24 cellular contexts compared by ENCODE assay signal in the genomic region with DNA sequence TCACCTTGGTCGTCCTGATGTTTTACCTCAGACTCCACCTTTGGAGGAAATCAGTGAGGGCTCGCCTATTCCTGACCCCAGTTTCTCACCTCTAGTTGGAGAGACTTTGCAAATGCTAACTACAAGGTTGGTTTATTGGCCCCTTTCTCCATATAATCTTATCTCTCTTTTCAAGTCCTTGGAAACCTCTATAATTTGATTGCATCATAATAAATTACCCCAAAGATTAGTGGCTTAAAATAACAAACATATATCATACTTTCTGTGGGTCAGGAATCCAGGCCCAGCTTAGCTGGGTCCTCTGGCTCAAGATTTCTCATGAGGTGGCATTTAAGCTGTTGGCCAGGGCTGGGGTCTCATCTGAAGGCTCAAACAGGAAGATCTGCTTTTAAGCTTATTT. TPM values are rescaled to one million over a fixed set of nuclear protein-coding genes. Genes with fewer than 3 reads are reported as not detected.
DNase-seq lines count a peak whose midpoint lies in the region; ATAC-seq, FAIRE-seq and TF ChIP-seq lines count a peak whose summit lies in the region.
"Had no signal": no experiment of that assay in that cellular context is flagged by ENCODE, and none has a peak within 500 bp of the region (broad histone marks: within the 10 kb centered on the region; RNA-seq: fewer than 3 reads in every experiment).

No MANE protein-coding gene starts in this region.

- no peak overlapping the region for H3K4me3 ChIP-seq in HepG2 (replicated peaks in 1 of 3; ENCODE audit: insufficient read depth in 1 of 3, low read depth in 2 of 3, low read length in 3 of 3)
- no peak overlapping the region for H3K4me3 ChIP-seq in right lobe of liver
- H3K4me3 ChIP-seq: BLaER1, PC-9 had no signal

- no peak for FAIRE-seq in HepG2 (lab: Jason Lieb, UNC)

- H3K36me3 ChIP-seq in HepG2 (replicated peaks in 1 of 2; ENCODE audit: control insufficient read depth in 1 of 2, insufficient read depth in 2 of 2, low read length in 2 of 2) (peaks cover 40 to 89% of the 10 kb centered on the region in 2 experiments), right lobe of liver (peaks cover 6 to 95% (median 48%) of the 10 kb centered on the region in 4 donors)

- H3K9me3 ChIP-seq in HepG2 (ENCODE audit: low read length) = no peaks in the 10 kb centered on the region
- no peaks in the 10 kb centered on the region for H3K9me3 ChIP-seq in right lobe of liver
- H3K9me3 ChIP-seq: BLaER1 had no signal

- H3K4me1 Mint-ChIP-seq in activated CD4-positive, alpha-beta T cell treated with anti-CD3 and anti-CD28 coated beads for 36 hours = peaks cover 3% of the 10 kb centered on the region
- H3K4me1 Mint-ChIP-seq in endothelial cell (ENCODE audit: unreplicated experiment) = no peaks in the 10 kb centered on the region
- H3K4me1 Mint-ChIP-seq in stimulated activated naive B cell treated with anti-CD40 and anti-IgM and Interleukin-4, amounts not matched to agents 10 μg/mL and 1 μg/mL and 100 μg/mL, for 72 hours = peaks cover 8 to 11% of the 10 kb centered on the region in 2 donors

- no peak for DNase-seq in activated CD4-positive, alpha-beta T cell treated with anti-CD3 and anti-CD28 coated beads for 36 hours
- DNase-seq in activated CD4-positive, alpha-beta T cell treated with anti-CD3 and anti-CD28 coated beads, Interleukin-2, amount 50 U/mL, for 4 hours = no peak
- DNase-seq in HepG2 (ENCODE audit: low spot score) (no peak), right lobe of liver (no peak), endothelial cell (ENCODE audit: low spot score) (no peak), DMS153 (lab: John Stamatoyannopoulos, UW) (no peak), NCI-H2227 treated with DMSO at 0.1 percent for 48 hours (lab: John Stamatoyannopoulos, UW) (no peak)
- no peak for DNase-seq in stimulated activated naive B cell treated with anti-CD40 and anti-IgM and Interleukin-4, amounts not matched to agents 10 μg/mL and 1 μg/mL and 100 μg/mL, for 72 hours
- DNase-seq: ACHN; CD4-positive, alpha-beta T cell; COR-L47; DMS79 treated with DMSO at 0.1 percent for 48 hours; H7; KBM-7; MM.1S; NCI-H1048; NCI-H1436; NCI-H187 treated with DMSO at 0.1 percent for 48 hours; NCI-H2107; NCI-H748 treated with DMSO at 0.1 percent for 48 hours; PC-9; RPMI8226 had no signal

- no peak for TF ChIP-seq RAD21 in HepG2 (CRISPR knock-in tag; IDR thresholded peaks at IDR 0.05)

- POLR2A ChIA-PET in activated CD4-positive, alpha-beta T cell treated with anti-CD3 and anti-CD28 coated beads for 36 hours (lab: Charles Lee) = no interaction called here
- POLR2A ChIA-PET in HepG2 (lab: Yijun Ruan, JAX) = no interaction called here

- BruUV-seq in HepG2 (replicated peaks; lab: Mats Ljungman, UMichigan) = no TSS peak

- in situ Hi-C loops in HepG2 (cut with HindIII; ENCODE audit: extremely low pct_ligation_motif_present, low pct_unique_long_range_greater_than_20kb) = no loop called here

- H2AFZ ChIP-seq in HepG2 (ENCODE audit: low read length) = no peak overlapping the region
- H2AFZ ChIP-seq: PC-9 had no signal

- H3K9ac ChIP-seq in HepG2 (ENCODE audit: insufficient read depth, low read depth, low read length) = no peak overlapping the region
- H3K9ac ChIP-seq: BLaER1 had no signal

- no peak for TF ChIP-seq EP300 in HepG2 (IDR thresholded peaks at IDR 0.05; ENCODE audit: low read depth in 2 of 2, low read length in 2 of 2)
- no peak for TF ChIP-seq EP300 in HepG2 (CRISPR knock-in tag; IDR thresholded peaks at IDR 0.05; ENCODE audit: borderline replicate concordance)

- no peak overlapping the region for H3K27ac ChIP-seq in HepG2 (ENCODE audit: extremely low read length, insufficient read depth, low read length)
- H3K27ac ChIP-seq in right lobe of liver = no peak overlapping the region
- H3K27ac ChIP-seq: 22Rv1, BLaER1, PC-9 had no signal

- intact Hi-C loops in activated CD4-positive, alpha-beta T cell treated with anti-CD3 and anti-CD28 coated beads for 36 hours (cut with DNase I, micrococcal nuclease) = no loop called here
- intact Hi-C loops in HepG2 (cut with micrococcal nuclease; ENCODE audit: unreplicated experiment) = no loop called here
- intact Hi-C loops in right lobe of liver (cut with DNase I) = no loop called here

- WGBS in HepG2 (ENCODE audit: low lambda C conversion rate) = 94% methylated on average over 2 of the region's 2 CpGs
- WGBS in right lobe of liver (ENCODE audit: insufficient coverage, low coverage, low lambda C conversion rate, missing lambda C conversion rate) = 100% methylated on average over 2 of the region's 2 CpGs

- no peaks in the 10 kb centered on the region for H3K4me1 ChIP-seq in HepG2 (ENCODE audit: insufficient read depth, low read length)
- no peaks in the 10 kb centered on the region for H3K4me1 ChIP-seq in right lobe of liver

- no peak for ATAC-seq in activated CD4-positive, alpha-beta T cell treated with anti-CD3 and anti-CD28 coated beads for 36 hours
- ATAC-seq in HepG2 = no peak
- no peak for ATAC-seq in right lobe of liver
- no peak for ATAC-seq in stimulated activated naive B cell treated with anti-CD40 and anti-IgM and Interleukin-4, amounts not matched to agents 10 μg/mL and 1 μg/mL and 100 μg/mL, for 72 hours (replicated peaks)

- H3K4me2 ChIP-seq in HepG2 (ENCODE audit: low read depth, low read length) = no peak overlapping the region
- H3K4me2 ChIP-seq: BLaER1, PC-9 had no signal

- peak overlapping the region; percentile 38 for H3K27ac Mint-ChIP-seq in activated CD4-positive, alpha-beta T cell treated with anti-CD3 and anti-CD28 coated beads for 36 hours
- H3K27ac Mint-ChIP-seq in endothelial cell (ENCODE audit: unreplicated experiment) = peak overlapping the region; percentile 37
- peak overlapping the region; percentile 3 for H3K27ac Mint-ChIP-seq in stimulated activated naive B cell treated with anti-CD40 and anti-IgM and Interleukin-4, amounts not matched to agents 10 μg/mL and 1 μg/mL and 100 μg/mL, for 72 hours
- H3K27ac Mint-ChIP-seq: CD4-positive, alpha-beta T cell had no signal

- no peaks in the 10 kb centered on the region for H3K79me2 ChIP-seq in HepG2 (ENCODE audit: insufficient read depth, low read length)

- H4K20me1 ChIP-seq in HepG2 (ENCODE audit: insufficient read depth, low read length) = no peaks in the 10 kb centered on the region

- CTCF ChIA-PET in activated CD4-positive, alpha-beta T cell treated with anti-CD3 and anti-CD28 coated beads for 36 hours (lab: Charles Lee) = interaction anchor here (0.6 to 1.6 kb wide), 2 partner anchors 10 to 165 kb away, joined by 3 to 16 read pairs; no protein-coding TSS in a partner anchor
- CTCF ChIA-PET in HepG2 (lab: Yijun Ruan, JAX; ENCODE audit: low intra/inter-chr PET ratio, low total read pairs) = no interaction called here

- peaks cover 66% of the 10 kb centered on the region for H3K36me3 Mint-ChIP-seq in activated CD4-positive, alpha-beta T cell treated with anti-CD3 and anti-CD28 coated beads for 36 hours (ENCODE audit: low read depth)
- peaks cover 55% of the 10 kb centered on the region for H3K36me3 Mint-ChIP-seq in endothelial cell (ENCODE audit: low read depth, unreplicated experiment)
- peaks cover 58 to 59% of the 10 kb centered on the region in 2 donors for H3K36me3 Mint-ChIP-seq in stimulated activated naive B cell treated with anti-CD40 and anti-IgM and Interleukin-4, amounts not matched to agents 10 μg/mL and 1 μg/mL and 100 μg/mL, for 72 hours

- TF ChIP-seq POLR2A in HepG2 (IDR thresholded peaks at IDR 0.05; ENCODE audit: insufficient read depth in 1 of 2, low read depth in 2 of 2, low read length in 2 of 2) (no peak), right lobe of liver (IDR thresholded peaks at IDR 0.05) (no peak)

- H3K4me3 Mint-ChIP-seq in activated CD4-positive, alpha-beta T cell treated with anti-CD3 and anti-CD28 coated beads for 36 hours = no peak overlapping the region
- H3K4me3 Mint-ChIP-seq in endothelial cell (ENCODE audit: unreplicated experiment) = peak overlapping the region; percentile 47
- H3K4me3 Mint-ChIP-seq in stimulated activated naive B cell treated with anti-CD40 and anti-IgM and Interleukin-4, amounts not matched to agents 10 μg/mL and 1 μg/mL and 100 μg/mL, for 72 hours = no peak overlapping the region
- H3K4me3 Mint-ChIP-seq: CD4-positive, alpha-beta T cell had no signal

- H3K27me3 Mint-ChIP-seq in activated CD4-positive, alpha-beta T cell treated with anti-CD3 and anti-CD28 coated beads for 36 hours = no peaks in the 10 kb centered on the region
- H3K27me3 Mint-ChIP-seq in endothelial cell (ENCODE audit: unreplicated experiment) = peaks cover 4% of the 10 kb centered on the region
- no peaks in the 10 kb centered on the region for H3K27me3 Mint-ChIP-seq in stimulated activated naive B cell treated with anti-CD40 and anti-IgM and Interleukin-4, amounts not matched to agents 10 μg/mL and 1 μg/mL and 100 μg/mL, for 72 hours
- H3K27me3 Mint-ChIP-seq: CD4-positive, alpha-beta T cell had no signal

- TF ChIP-seq CTCF in HepG2 (CRISPR knock-in tag; IDR thresholded peaks at IDR 0.05) (no peak), right lobe of liver (IDR thresholded peaks at IDR 0.05) (no peak), endothelial cell (IDR thresholded peaks at IDR 0.05; ENCODE audit: unreplicated experiment) (no peak)

- H3K27me3 ChIP-seq in HepG2 (ENCODE audit: control insufficient read depth in 1 of 2, insufficient read depth in 2 of 2, low read length in 2 of 2) (no peaks in the 10 kb centered on the region), right lobe of liver (no peaks in the 10 kb centered on the region)
- H3K27me3 ChIP-seq: BLaER1 had no signal

- no peaks in the 10 kb centered on the region for H3K9me3 Mint-ChIP-seq in activated CD4-positive, alpha-beta T cell treated with anti-CD3 and anti-CD28 coated beads for 36 hours (ENCODE audit: low read depth)
- no peaks in the 10 kb centered on the region for H3K9me3 Mint-ChIP-seq in endothelial cell (ENCODE audit: unreplicated experiment)
- H3K9me3 Mint-ChIP-seq in stimulated activated naive B cell treated with anti-CD40 and anti-IgM and Interleukin-4, amounts not matched to agents 10 μg/mL and 1 μg/mL and 100 μg/mL, for 72 hours = no peaks in the 10 kb centered on the region
- H3K9me3 Mint-ChIP-seq: CD4-positive, alpha-beta T cell had no signal

RNA-seq across cellular contexts. Expression of a gene that starts 12.1 kb away (rescaled TPM):
- total RNA-seq in activated CD4-positive, alpha-beta T cell treated with anti-CD3 and anti-CD28 coated beads for 36 hours = 100 to 1,000 TPM; 187 to 243 TPM
- total RNA-seq in HepG2 (2016; rRNA removed; fragmentation: Illumina TruSeq; extraction: Trizol) (243 and 320 TPM in 2 replicates), right lobe of liver (10 to 100 TPM; 72.2 to 95.6 (median 79.1) TPM), endothelial cell (ENCODE audit: unreplicated experiment) (186 TPM)
- total RNA-seq in HepG2 (2016; cell fraction: cytosol; rRNA removed; fragmentation: Illumina TruSeq; extraction: Trizol; ENCODE audit: low read depth) = 97.9 and 99.1 TPM in 2 replicates
- 248 and 329 TPM in 2 replicates for total RNA-seq in HepG2 (2016; cell fraction: insoluble cytoplasmic fraction; rRNA removed; fragmentation: Illumina TruSeq; extraction: Trizol)
- 108 and 110 TPM in 2 replicates for total RNA-seq in HepG2 (2016; cell fraction: membrane; rRNA removed; fragmentation: Illumina TruSeq; extraction: Trizol)
- 101 TPM in 2 replicates for total RNA-seq in HepG2 (2016; cell fraction: nucleus; rRNA removed; fragmentation: Illumina TruSeq; extraction: Trizol)
- polyA plus RNA-seq in HepG2 (2011; rRNA removed) = 174 and 194 TPM in 2 replicates
- 235 and 265 TPM in 2 replicates for polyA plus RNA-seq in HepG2 (2011; cell fraction: cytosol; rRNA removed)
- polyA plus RNA-seq in HepG2 (2011; cell fraction: nucleus; rRNA removed) = 94.5 and 113 TPM in 2 replicates
- polyA plus RNA-seq in HepG2 (2012) = 151 and 156 TPM in 2 replicates
- 64.7 and 68.2 TPM in 2 replicates for polyA plus RNA-seq in HepG2 (2016; cell fraction: cytosol; fragmentation: Illumina TruSeq; extraction: Trizol; ENCODE audit: low read depth)
- polyA plus RNA-seq in HepG2 (2016; cell fraction: insoluble cytoplasmic fraction; fragmentation: Illumina TruSeq; extraction: Trizol; ENCODE audit: low read depth) = 215 and 240 TPM in 2 replicates
- polyA plus RNA-seq in HepG2 (2016; cell fraction: membrane; fragmentation: Illumina TruSeq; extraction: Trizol; ENCODE audit: low read depth) = 61.2 and 68.2 TPM in 2 replicates
- polyA plus RNA-seq in HepG2 (2016; cell fraction: nucleus; fragmentation: Illumina TruSeq; extraction: Trizol; ENCODE audit: insufficient read depth, low read depth) = 167 and 175 TPM in 2 replicates
- polyA minus RNA-seq in HepG2 (2011; rRNA and poly(A)+ RNA removed; ENCODE audit: low replicate concordance) = 154 and 325 TPM in 2 replicates
- polyA minus RNA-seq in HepG2 (2011; cell fraction: cytosol; rRNA and poly(A)+ RNA removed) = 62.2 and 71.6 TPM in 2 replicates
- polyA minus RNA-seq in HepG2 (2011; cell fraction: nucleus; rRNA and poly(A)+ RNA removed) = 41.6 and 53.0 TPM in 2 replicates

RNA-seq across cellular contexts. Expression of a gene that starts 39.7 kb away (rescaled TPM):
- total RNA-seq in activated CD4-positive, alpha-beta T cell treated with anti-CD3 and anti-CD28 coated beads for 36 hours = 10 to 100 TPM; 27.2 to 30.1 TPM
- total RNA-seq in HepG2 (2016; rRNA removed; fragmentation: Illumina TruSeq; extraction: Trizol) (14.1 and 15.0 TPM in 2 replicates), right lobe of liver (10 to 100 TPM in 3 of 6 experiments, 1 to 10 TPM in 3; 7.6 to 14.2 (median 10.1) TPM), endothelial cell (ENCODE audit: unreplicated experiment) (29.9 TPM)
- total RNA-seq in HepG2 (2016; cell fraction: cytosol; rRNA removed; fragmentation: Illumina TruSeq; extraction: Trizol; ENCODE audit: low read depth) = 3.3 and 3.9 TPM in 2 replicates
- 13.7 and 14.2 TPM in 2 replicates for total RNA-seq in HepG2 (2016; cell fraction: insoluble cytoplasmic fraction; rRNA removed; fragmentation: Illumina TruSeq; extraction: Trizol)
- 6.1 and 7.4 TPM in 2 replicates for total RNA-seq in HepG2 (2016; cell fraction: membrane; rRNA removed; fragmentation: Illumina TruSeq; extraction: Trizol)
- total RNA-seq in HepG2 (2016; cell fraction: nucleus; rRNA removed; fragmentation: Illumina TruSeq; extraction: Trizol) = 15.7 and 20.5 TPM in 2 replicates
- polyA plus RNA-seq in HepG2 (2011; rRNA removed) = 16.5 and 24.5 TPM in 2 replicates
- polyA plus RNA-seq in HepG2 (2011; cell fraction: cytosol; rRNA removed) = 11.9 and 16.7 TPM in 2 replicates
- polyA plus RNA-seq in HepG2 (2011; cell fraction: nucleus; rRNA removed) = 55.2 and 58.3 TPM in 2 replicates
- 12.2 and 12.3 TPM in 2 replicates for polyA plus RNA-seq in HepG2 (2012)
- polyA plus RNA-seq in HepG2 (2016; cell fraction: cytosol; fragmentation: Illumina TruSeq; extraction: Trizol; ENCODE audit: low read depth) = 0.57 and 1.1 TPM in 2 replicates
- polyA plus RNA-seq in HepG2 (2016; cell fraction: insoluble cytoplasmic fraction; fragmentation: Illumina TruSeq; extraction: Trizol; ENCODE audit: low read depth) = 9.8 and 13.6 TPM in 2 replicates
- polyA plus RNA-seq in HepG2 (2016; cell fraction: membrane; fragmentation: Illumina TruSeq; extraction: Trizol; ENCODE audit: low read depth) = 2.3 and 2.5 TPM in 2 replicates
- 22.9 and 24.3 TPM in 2 replicates for polyA plus RNA-seq in HepG2 (2016; cell fraction: nucleus; fragmentation: Illumina TruSeq; extraction: Trizol; ENCODE audit: insufficient read depth, low read depth)
- polyA minus RNA-seq in HepG2 (2011; rRNA and poly(A)+ RNA removed; ENCODE audit: low replicate concordance) = 85.3 and 103 TPM in 2 replicates
- polyA minus RNA-seq in HepG2 (2011; cell fraction: cytosol; rRNA and poly(A)+ RNA removed) = 20.1 and 23.3 TPM in 2 replicates
- 44.4 and 49.6 TPM in 2 replicates for polyA minus RNA-seq in HepG2 (2011; cell fraction: nucleus; rRNA and poly(A)+ RNA removed)

RNA-seq across cellular contexts. Expression of a gene that starts 44.1 kb away (rescaled TPM):
- total RNA-seq in activated CD4-positive, alpha-beta T cell treated with anti-CD3 and anti-CD28 coated beads for 36 hours = 10 to 100 TPM; 74.5 to 85.1 TPM
- total RNA-seq in HepG2 (2016; rRNA removed; fragmentation: Illumina TruSeq; extraction: Trizol) (43.8 and 45.3 TPM in 2 replicates), right lobe of liver (10 to 100 TPM; 13.9 to 22.1 (median 17.2) TPM), endothelial cell (ENCODE audit: unreplicated experiment) (75.9 TPM)
- 41.7 and 44.2 TPM in 2 replicates for total RNA-seq in HepG2 (2016; cell fraction: cytosol; rRNA removed; fragmentation: Illumina TruSeq; extraction: Trizol; ENCODE audit: low read depth)
- total RNA-seq in HepG2 (2016; cell fraction: insoluble cytoplasmic fraction; rRNA removed; fragmentation: Illumina TruSeq; extraction: Trizol) = 42.2 and 43.8 TPM in 2 replicates
- 29.6 and 29.8 TPM in 2 replicates for total RNA-seq in HepG2 (2016; cell fraction: membrane; rRNA removed; fragmentation: Illumina TruSeq; extraction: Trizol)
- 40.0 and 43.0 TPM in 2 replicates for total RNA-seq in HepG2 (2016; cell fraction: nucleus; rRNA removed; fragmentation: Illumina TruSeq; extraction: Trizol)
- polyA plus RNA-seq in HepG2 (2011; rRNA removed) = 61.1 and 65.1 TPM in 2 replicates
- 35.2 and 45.4 TPM in 2 replicates for polyA plus RNA-seq in HepG2 (2011; cell fraction: cytosol; rRNA removed)
- 71.3 and 79.9 TPM in 2 replicates for polyA plus RNA-seq in HepG2 (2011; cell fraction: nucleus; rRNA removed)
- polyA plus RNA-seq in HepG2 (2012) = 30.0 and 32.2 TPM in 2 replicates
- polyA plus RNA-seq in HepG2 (2016; cell fraction: cytosol; fragmentation: Illumina TruSeq; extraction: Trizol; ENCODE audit: low read depth) = 1.8 and 1.9 TPM in 2 replicates
- 43.0 and 45.7 TPM in 2 replicates for polyA plus RNA-seq in HepG2 (2016; cell fraction: insoluble cytoplasmic fraction; fragmentation: Illumina TruSeq; extraction: Trizol; ENCODE audit: low read depth)
- 8.9 and 11.4 TPM in 2 replicates for polyA plus RNA-seq in HepG2 (2016; cell fraction: membrane; fragmentation: Illumina TruSeq; extraction: Trizol; ENCODE audit: low read depth)
- polyA plus RNA-seq in HepG2 (2016; cell fraction: nucleus; fragmentation: Illumina TruSeq; extraction: Trizol; ENCODE audit: insufficient read depth, low read depth) = 66.1 and 70.7 TPM in 2 replicates
- polyA minus RNA-seq in HepG2 (2011; rRNA and poly(A)+ RNA removed; ENCODE audit: low replicate concordance) = 151 and 370 TPM in 2 replicates
- 32.3 and 45.2 TPM in 2 replicates for polyA minus RNA-seq in HepG2 (2011; cell fraction: cytosol; rRNA and poly(A)+ RNA removed)
- 91.2 and 120 TPM in 2 replicates for polyA minus RNA-seq in HepG2 (2011; cell fraction: nucleus; rRNA and poly(A)+ RNA removed)

RNA-seq across cellular contexts. Expression of a gene that starts 52.4 kb away (rescaled TPM):
- total RNA-seq in activated CD4-positive, alpha-beta T cell treated with anti-CD3 and anti-CD28 coated beads for 36 hours = 10 to 100 TPM; 77.1 to 77.8 TPM
- total RNA-seq in HepG2 (2016; rRNA removed; fragmentation: Illumina TruSeq; extraction: Trizol) (34.5 TPM in 2 replicates), right lobe of liver (10 to 100 TPM; 10.0 to 19.2 (median 14.7) TPM), endothelial cell (ENCODE audit: unreplicated experiment) (83.5 TPM)
- 17.0 and 18.0 TPM in 2 replicates for total RNA-seq in HepG2 (2016; cell fraction: cytosol; rRNA removed; fragmentation: Illumina TruSeq; extraction: Trizol; ENCODE audit: low read depth)
- 33.4 and 34.2 TPM in 2 replicates for total RNA-seq in HepG2 (2016; cell fraction: insoluble cytoplasmic fraction; rRNA removed; fragmentation: Illumina TruSeq; extraction: Trizol)
- total RNA-seq in HepG2 (2016; cell fraction: membrane; rRNA removed; fragmentation: Illumina TruSeq; extraction: Trizol) = 15.1 and 19.6 TPM in 2 replicates
- 13.0 and 14.7 TPM in 2 replicates for total RNA-seq in HepG2 (2016; cell fraction: nucleus; rRNA removed; fragmentation: Illumina TruSeq; extraction: Trizol)
- polyA plus RNA-seq in HepG2 (2011; rRNA removed) = 33.7 and 39.1 TPM in 2 replicates
- 30.9 and 35.1 TPM in 2 replicates for polyA plus RNA-seq in HepG2 (2011; cell fraction: cytosol; rRNA removed)
- polyA plus RNA-seq in HepG2 (2011; cell fraction: nucleus; rRNA removed) = 12.7 and 13.3 TPM in 2 replicates
- polyA plus RNA-seq in HepG2 (2012) = 22.4 and 26.3 TPM in 2 replicates
- 7.0 and 9.1 TPM in 2 replicates for polyA plus RNA-seq in HepG2 (2016; cell fraction: cytosol; fragmentation: Illumina TruSeq; extraction: Trizol; ENCODE audit: low read depth)
- polyA plus RNA-seq in HepG2 (2016; cell fraction: insoluble cytoplasmic fraction; fragmentation: Illumina TruSeq; extraction: Trizol; ENCODE audit: low read depth) = 38.7 and 41.1 TPM in 2 replicates
- 8.2 and 8.8 TPM in 2 replicates for polyA plus RNA-seq in HepG2 (2016; cell fraction: membrane; fragmentation: Illumina TruSeq; extraction: Trizol; ENCODE audit: low read depth)
- polyA plus RNA-seq in HepG2 (2016; cell fraction: nucleus; fragmentation: Illumina TruSeq; extraction: Trizol; ENCODE audit: insufficient read depth, low read depth) = 19.8 and 20.7 TPM in 2 replicates
- 15.9 and 56.9 TPM in 2 replicates for polyA minus RNA-seq in HepG2 (2011; rRNA and poly(A)+ RNA removed; ENCODE audit: low replicate concordance)
- 11.4 and 14.2 TPM in 2 replicates for polyA minus RNA-seq in HepG2 (2011; cell fraction: cytosol; rRNA and poly(A)+ RNA removed)
- polyA minus RNA-seq in HepG2 (2011; cell fraction: nucleus; rRNA and poly(A)+ RNA removed) = 6.8 and 10.7 TPM in 2 replicates
